In the genomic region with DNA sequence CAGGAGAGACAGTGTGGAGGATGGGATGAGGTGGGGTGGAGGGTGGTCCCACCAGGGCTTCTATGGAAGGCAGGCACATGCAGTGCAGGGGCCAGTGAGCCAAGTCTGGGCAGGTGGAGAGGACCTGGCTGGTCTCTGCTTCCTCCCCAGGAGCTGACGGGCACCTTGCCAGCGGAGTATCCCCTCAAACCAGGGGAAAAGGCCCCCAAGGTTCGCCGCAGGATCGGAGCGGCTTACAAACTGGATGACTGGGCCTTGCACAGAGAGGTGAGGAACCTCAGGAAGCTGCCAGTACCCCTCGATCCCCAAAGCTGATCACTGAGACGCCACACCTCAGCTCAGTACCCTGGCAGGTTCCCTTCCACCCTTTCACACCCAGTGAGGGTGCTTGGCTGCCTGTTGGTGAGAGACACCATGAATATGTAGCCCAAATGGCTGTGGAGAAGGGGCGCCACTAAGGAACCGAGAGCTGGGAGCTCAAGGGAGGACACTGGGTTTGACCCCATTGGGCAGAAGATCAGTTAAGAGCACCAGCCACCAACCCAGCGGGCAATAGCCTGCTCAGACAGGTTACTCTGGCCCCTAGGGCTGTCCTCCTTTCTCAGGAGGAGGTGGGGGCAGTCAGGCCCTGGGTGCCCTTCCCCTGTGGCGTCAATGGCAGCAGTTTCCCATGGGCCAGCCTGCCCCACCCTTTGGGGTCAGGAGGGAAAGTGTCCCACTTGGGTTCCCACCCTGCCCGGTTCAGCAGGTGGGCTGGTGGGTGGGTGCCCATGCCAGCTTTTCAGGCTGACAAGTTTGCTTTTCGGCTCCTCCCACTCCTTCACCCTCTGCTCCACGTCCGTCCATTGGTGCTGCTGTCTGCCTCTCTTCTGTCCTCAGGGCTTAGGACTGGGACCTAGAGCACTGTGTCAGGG, we compare ENCODE assay signal across 21 cellular contexts. TPM values are rescaled to one million over a fixed set of nuclear protein-coding genes. Genes with fewer than 3 reads are reported as not detected.
"Had no signal": no experiment of that assay in that cellular context is flagged by ENCODE, and none has a peak within 500 bp of the region (broad histone marks: within the 10 kb centered on the region; RNA-seq: fewer than 3 reads in every experiment).

No MANE protein-coding gene starts in this region.

- DNase-seq: activated CD4-positive, alpha-beta T cell treated with anti-CD3 and anti-CD28 coated beads, Interleukin-2, amount 10 ng/mL, durations not matched to agents 7 days and 5 days; activated CD8-positive, alpha-beta memory T cell treated with anti-CD3 and anti-CD28 coated beads for 24 hours; activated naive CD4-positive, alpha-beta T cell treated with anti-CD3 and anti-CD28 coated beads, Interleukin-2, amount 10 ng/mL, durations not matched to agents 7 days and 5 days; hippocampal formation; left lung; naive thymus-derived CD4-positive, alpha-beta T cell; retina; stimulated activated CD4-positive, alpha-beta T cell treated with anti-CD3 and anti-CD28 coated beads, Interleukin-15, amount 100 ng/mL, for 24 hours; stimulated activated CD4-positive, alpha-beta T cell treated with anti-CD3 and anti-CD28 coated beads, Interleukin-4, amount 100 ng/mL, for 24 hours; stimulated activated naive CD4-positive, alpha-beta T cell treated with Interleukin-2 at 50 U/mL for 16 hours; substantia nigra; SW 1271 had no signal

- H3K27ac Mint-ChIP-seq: activated CD4-positive, alpha-beta T cell treated with anti-CD3 and anti-CD28 coated beads, Interleukin-2, amount 10 ng/mL, durations not matched to agents 7 days and 5 days; activated naive CD4-positive, alpha-beta T cell treated with anti-CD3 and anti-CD28 coated beads, Interleukin-2, amount 10 ng/mL, durations not matched to agents 7 days and 5 days; activated T-helper 1 cell treated with anti-CD3 and anti-CD28 coated beads, Interleukin-12 subunit alpha, Interleukin-12 subunit beta, Interleukin-2, Interleukin-4 antibody, amounts not matched to agents 30 ng/mL and 10 ng/mL and 1 ng/mL, durations not matched to agents 14 hours and 24 hours and 36 hours; memory B cell; naive thymus-derived CD4-positive, alpha-beta T cell had no signal

- H3K27me3 ChIP-seq: esophagus muscularis mucosa, left lung, neutrophil, upper lobe of left lung had no signal

- H3K36me3 ChIP-seq: esophagus muscularis mucosa, neutrophil, upper lobe of left lung had no signal

- H3K36me3 Mint-ChIP-seq: activated naive CD4-positive, alpha-beta T cell treated with anti-CD3 and anti-CD28 coated beads, Interleukin-2, amount 10 ng/mL, durations not matched to agents 7 days and 5 days; memory B cell; naive thymus-derived CD4-positive, alpha-beta T cell had no signal

- H3K9me3 Mint-ChIP-seq: activated CD4-positive, alpha-beta T cell treated with anti-CD3 and anti-CD28 coated beads, Interleukin-2, amount 10 ng/mL, durations not matched to agents 7 days and 5 days; activated naive CD4-positive, alpha-beta T cell treated with anti-CD3 and anti-CD28 coated beads, Interleukin-2, amount 10 ng/mL, durations not matched to agents 7 days and 5 days; activated T-helper 1 cell treated with anti-CD3 and anti-CD28 coated beads, Interleukin-12 subunit alpha, Interleukin-12 subunit beta, Interleukin-2, Interleukin-4 antibody, amounts not matched to agents 30 ng/mL and 10 ng/mL and 1 ng/mL, durations not matched to agents 14 hours and 24 hours and 36 hours; memory B cell; naive thymus-derived CD4-positive, alpha-beta T cell had no signal

- H3K9me3 ChIP-seq: esophagus muscularis mucosa, left lung, mucosa of descending colon, neutrophil, upper lobe of left lung had no signal

- H3K4me3 ChIP-seq: esophagus muscularis mucosa, left lung, mucosa of descending colon, upper lobe of left lung had no signal

- H3K27ac ChIP-seq: esophagus muscularis mucosa, left lung, upper lobe of left lung had no signal

- H3K4me1 ChIP-seq: esophagus muscularis mucosa had no signal

- ATAC-seq: left lung; mucosa of descending colon; naive thymus-derived CD4-positive, alpha-beta T cell had no signal

- H3K4me3 Mint-ChIP-seq: activated CD4-positive, alpha-beta T cell treated with anti-CD3 and anti-CD28 coated beads, Interleukin-2, amount 10 ng/mL, durations not matched to agents 7 days and 5 days; activated naive CD4-positive, alpha-beta T cell treated with anti-CD3 and anti-CD28 coated beads, Interleukin-2, amount 10 ng/mL, durations not matched to agents 7 days and 5 days; activated T-helper 1 cell treated with anti-CD3 and anti-CD28 coated beads, Interleukin-12 subunit alpha, Interleukin-12 subunit beta, Interleukin-2, Interleukin-4 antibody, amounts not matched to agents 30 ng/mL and 10 ng/mL and 1 ng/mL, durations not matched to agents 14 hours and 24 hours and 36 hours; memory B cell had no signal

RNA-seq across cellular contexts. Expression of gene INAVA, which starts 5.5 kb away (rescaled TPM):
- total RNA-seq: activated CD4-positive, alpha-beta T cell treated with anti-CD3 and anti-CD28 coated beads, Interleukin-2, amount 10 ng/mL, durations not matched to agents 7 days and 5 days; T-helper 2 cell treated with Interferon-gamma antibody and Interleukin-4, amounts not matched to agents 100 ng/mL and 5 ng/mL, for 36 hours had no signal

RNA-seq across cellular contexts. Expression of gene GPR25, which starts 27.4 kb away (rescaled TPM):
- total RNA-seq: activated CD4-positive, alpha-beta T cell treated with anti-CD3 and anti-CD28 coated beads, Interleukin-2, amount 10 ng/mL, durations not matched to agents 7 days and 5 days; activated T-helper 1 cell treated with anti-CD3 and anti-CD28 coated beads, Interleukin-12 subunit alpha, Interleukin-12 subunit beta, Interleukin-2, Interleukin-4 antibody, amounts not matched to agents 30 ng/mL and 10 ng/mL and 1 ng/mL, durations not matched to agents 14 hours and 24 hours and 36 hours; esophagus muscularis mucosa; glomerular endothelial cell; mucosa of descending colon; skeletal muscle tissue; T-helper 2 cell treated with Interferon-gamma antibody and Interleukin-4, amounts not matched to agents 100 ng/mL and 5 ng/mL, for 36 hours had no signal
